ENCODE assay signal across 1 cellular context in the genomic region with DNA sequence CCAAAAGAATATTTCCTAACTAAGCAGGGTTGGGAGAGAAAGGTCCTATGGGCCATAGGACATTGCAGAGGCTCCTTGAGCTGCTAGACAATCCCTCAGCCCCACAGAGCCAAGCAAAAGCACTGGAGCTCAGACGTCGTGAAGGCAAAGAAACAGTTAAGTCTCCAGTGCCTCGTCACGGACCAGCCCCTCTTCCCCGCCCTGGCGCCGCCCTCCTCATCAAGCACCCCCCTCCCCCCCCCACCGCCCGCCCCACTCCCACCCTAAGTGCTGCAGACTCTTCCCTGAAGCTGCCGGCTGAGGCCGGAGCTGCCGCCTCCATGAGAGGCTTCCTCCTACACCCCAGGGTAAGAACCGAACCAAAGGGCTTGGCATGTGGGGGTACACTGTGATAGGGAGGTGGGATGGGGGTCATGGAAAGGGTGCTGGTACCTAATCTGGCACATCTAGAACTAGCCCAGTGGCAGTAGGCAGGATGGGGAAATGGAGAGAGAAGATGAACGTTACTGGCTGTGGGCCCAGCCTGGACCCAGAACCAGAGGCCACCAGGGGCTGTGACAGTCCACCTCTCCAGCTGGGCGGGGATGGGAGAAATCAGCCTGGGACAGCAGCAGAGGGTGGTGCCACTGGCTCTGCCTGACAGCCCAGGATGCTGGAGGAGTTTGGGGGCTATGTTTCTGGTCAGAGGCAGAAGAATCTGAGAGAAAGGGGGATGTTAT.
TF ChIP-seq lines count a peak whose summit lies in the region.

A gene (plus strand): TSS at position 255 of the 719 bp plus-strand sequence. CDS start 3,866 bp downstream, outside the sequence.

TF ChIP-seq in endothelial cell of umbilical vein, 7 proteins besides CTCF, POLR2A, EP300 and RAD21:
- no peak for TF ChIP-seq JUN (IDR thresholded peaks at IDR 0.05; ENCODE audit: borderline replicate concordance, insufficient read depth, insufficient read length, low read depth)
- no peak for TF ChIP-seq FOS (IDR thresholded peaks at IDR 0.05; ENCODE audit: borderline replicate concordance, insufficient read depth, low read length)
- TF ChIP-seq POLR2AphosphoS5 (IDR thresholded peaks at IDR 0.05; ENCODE audit: insufficient read depth, low read depth, low read length): no peak
- TF ChIP-seq, protein P1, sequence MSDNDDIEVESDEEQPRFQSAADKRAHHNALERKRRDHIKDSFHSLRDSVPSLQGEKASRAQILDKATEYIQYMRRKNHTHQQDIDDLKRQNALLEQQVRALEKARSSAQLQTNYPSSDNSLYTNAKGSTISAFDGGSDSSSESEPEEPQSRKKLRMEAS (IDR thresholded peaks at IDR 0.05; ENCODE audit: insufficient read depth, insufficient read length): no peak
- no peak for TF ChIP-seq EZH2 (IDR thresholded peaks at IDR 0.05; ENCODE audit: borderline replicate concordance, low read depth, low read length, severe bottlenecking)
- TF ChIP-seq MYC (IDR thresholded peaks at IDR 0.05; ENCODE audit: low read depth, low read length): no peak
- TF ChIP-seq GATA2 (IDR thresholded peaks at IDR 0.05; ENCODE audit: insufficient read depth, insufficient read length, low read depth, low read length): no peak
